ENCODE assay signal across 1 cellular context in genomic region chr20:46004813-46005505, GRCh38.
TF ChIP-seq lines count a peak whose summit lies in the region.

No MANE protein-coding gene starts in this region.

TF ChIP-seq in GM12878, 131 proteins besides CTCF, POLR2A, EP300 and RAD21 (continued from another document and continues in another):
- no peak for TF ChIP-seq ZNF592 (IDR thresholded peaks at IDR 0.05)
- TF ChIP-seq BRCA1 (IDR thresholded peaks at IDR 0.05; ENCODE audit: low read depth, low read length): no peak
- no peak for TF ChIP-seq ZNF274 (IDR thresholded peaks at IDR 0.05; ENCODE audit: insufficient read depth, insufficient read length)
- TF ChIP-seq EED (IDR thresholded peaks at IDR 0.05; ENCODE audit: low read depth): peak; percentile 86; the same call in 1 of the 2 replicates
- TF ChIP-seq KDM1A (IDR thresholded peaks at IDR 0.05; ENCODE audit: borderline replicate concordance): no peak
- no peak for TF ChIP-seq HDAC6 (IDR thresholded peaks at IDR 0.05; ENCODE audit: unreplicated experiment)
- no peak for TF ChIP-seq E2F8 (IDR thresholded peaks at IDR 0.05; ENCODE audit: low read depth, partially characterized antibody)
- TF ChIP-seq, protein P1, sequence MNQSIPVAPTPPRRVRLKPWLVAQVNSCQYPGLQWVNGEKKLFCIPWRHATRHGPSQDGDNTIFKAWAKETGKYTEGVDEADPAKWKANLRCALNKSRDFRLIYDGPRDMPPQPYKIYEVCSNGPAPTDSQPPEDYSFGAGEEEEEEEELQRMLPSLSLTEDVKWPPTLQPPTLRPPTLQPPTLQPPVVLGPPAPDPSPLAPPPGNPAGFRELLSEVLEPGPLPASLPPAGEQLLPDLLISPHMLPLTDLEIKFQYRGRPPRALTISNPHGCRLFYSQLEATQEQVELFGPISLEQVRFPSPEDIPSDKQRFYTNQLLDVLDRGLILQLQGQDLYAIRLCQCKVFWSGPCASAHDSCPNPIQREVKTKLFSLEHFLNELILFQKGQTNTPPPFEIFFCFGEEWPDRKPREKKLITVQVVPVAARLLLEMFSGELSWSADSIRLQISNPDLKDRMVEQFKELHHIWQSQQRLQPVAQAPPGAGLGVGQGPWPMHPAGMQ (IDR thresholded peaks at IDR 0.05; ENCODE audit: borderline replicate concordance): no peak
- no peak for TF ChIP-seq ZZZ3 (IDR thresholded peaks at IDR 0.05; ENCODE audit: control insufficient read depth, insufficient read length, low read depth)
- TF ChIP-seq CHD4 (IDR thresholded peaks at IDR 0.05): no peak
- no peak for TF ChIP-seq YBX1 (IDR thresholded peaks at IDR 0.05)
- no peak for TF ChIP-seq NR2C2 (IDR thresholded peaks at IDR 0.05; ENCODE audit: borderline replicate concordance, control insufficient read depth, insufficient read length, low read depth)
- no peak for TF ChIP-seq TARDBP (IDR thresholded peaks at IDR 0.05; ENCODE audit: borderline replicate concordance)
- TF ChIP-seq, protein P2, sequence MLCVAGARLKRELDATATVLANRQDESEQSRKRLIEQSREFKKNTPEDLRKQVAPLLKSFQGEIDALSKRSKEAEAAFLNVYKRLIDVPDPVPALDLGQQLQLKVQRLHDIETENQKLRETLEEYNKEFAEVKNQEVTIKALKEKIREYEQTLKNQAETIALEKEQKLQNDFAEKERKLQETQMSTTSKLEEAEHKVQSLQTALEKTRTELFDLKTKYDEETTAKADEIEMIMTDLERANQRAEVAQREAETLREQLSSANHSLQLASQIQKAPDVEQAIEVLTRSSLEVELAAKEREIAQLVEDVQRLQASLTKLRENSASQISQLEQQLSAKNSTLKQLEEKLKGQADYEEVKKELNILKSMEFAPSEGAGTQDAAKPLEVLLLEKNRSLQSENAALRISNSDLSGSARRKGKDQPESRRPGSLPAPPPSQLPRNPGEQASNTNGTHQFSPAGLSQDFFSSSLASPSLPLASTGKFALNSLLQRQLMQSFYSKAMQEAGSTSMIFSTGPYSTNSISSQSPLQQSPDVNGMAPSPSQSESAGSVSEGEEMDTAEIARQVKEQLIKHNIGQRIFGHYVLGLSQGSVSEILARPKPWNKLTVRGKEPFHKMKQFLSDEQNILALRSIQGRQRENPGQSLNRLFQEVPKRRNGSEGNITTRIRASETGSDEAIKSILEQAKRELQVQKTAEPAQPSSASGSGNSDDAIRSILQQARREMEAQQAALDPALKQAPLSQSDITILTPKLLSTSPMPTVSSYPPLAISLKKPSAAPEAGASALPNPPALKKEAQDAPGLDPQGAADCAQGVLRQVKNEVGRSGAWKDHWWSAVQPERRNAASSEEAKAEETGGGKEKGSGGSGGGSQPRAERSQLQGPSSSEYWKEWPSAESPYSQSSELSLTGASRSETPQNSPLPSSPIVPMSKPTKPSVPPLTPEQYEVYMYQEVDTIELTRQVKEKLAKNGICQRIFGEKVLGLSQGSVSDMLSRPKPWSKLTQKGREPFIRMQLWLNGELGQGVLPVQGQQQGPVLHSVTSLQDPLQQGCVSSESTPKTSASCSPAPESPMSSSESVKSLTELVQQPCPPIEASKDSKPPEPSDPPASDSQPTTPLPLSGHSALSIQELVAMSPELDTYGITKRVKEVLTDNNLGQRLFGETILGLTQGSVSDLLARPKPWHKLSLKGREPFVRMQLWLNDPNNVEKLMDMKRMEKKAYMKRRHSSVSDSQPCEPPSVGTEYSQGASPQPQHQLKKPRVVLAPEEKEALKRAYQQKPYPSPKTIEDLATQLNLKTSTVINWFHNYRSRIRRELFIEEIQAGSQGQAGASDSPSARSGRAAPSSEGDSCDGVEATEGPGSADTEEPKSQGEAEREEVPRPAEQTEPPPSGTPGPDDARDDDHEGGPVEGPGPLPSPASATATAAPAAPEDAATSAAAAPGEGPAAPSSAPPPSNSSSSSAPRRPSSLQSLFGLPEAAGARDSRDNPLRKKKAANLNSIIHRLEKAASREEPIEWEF (IDR thresholded peaks at IDR 0.05; ENCODE audit: insufficient replicate concordance, low read depth, low read length): no peak
- TF ChIP-seq, protein P3, sequence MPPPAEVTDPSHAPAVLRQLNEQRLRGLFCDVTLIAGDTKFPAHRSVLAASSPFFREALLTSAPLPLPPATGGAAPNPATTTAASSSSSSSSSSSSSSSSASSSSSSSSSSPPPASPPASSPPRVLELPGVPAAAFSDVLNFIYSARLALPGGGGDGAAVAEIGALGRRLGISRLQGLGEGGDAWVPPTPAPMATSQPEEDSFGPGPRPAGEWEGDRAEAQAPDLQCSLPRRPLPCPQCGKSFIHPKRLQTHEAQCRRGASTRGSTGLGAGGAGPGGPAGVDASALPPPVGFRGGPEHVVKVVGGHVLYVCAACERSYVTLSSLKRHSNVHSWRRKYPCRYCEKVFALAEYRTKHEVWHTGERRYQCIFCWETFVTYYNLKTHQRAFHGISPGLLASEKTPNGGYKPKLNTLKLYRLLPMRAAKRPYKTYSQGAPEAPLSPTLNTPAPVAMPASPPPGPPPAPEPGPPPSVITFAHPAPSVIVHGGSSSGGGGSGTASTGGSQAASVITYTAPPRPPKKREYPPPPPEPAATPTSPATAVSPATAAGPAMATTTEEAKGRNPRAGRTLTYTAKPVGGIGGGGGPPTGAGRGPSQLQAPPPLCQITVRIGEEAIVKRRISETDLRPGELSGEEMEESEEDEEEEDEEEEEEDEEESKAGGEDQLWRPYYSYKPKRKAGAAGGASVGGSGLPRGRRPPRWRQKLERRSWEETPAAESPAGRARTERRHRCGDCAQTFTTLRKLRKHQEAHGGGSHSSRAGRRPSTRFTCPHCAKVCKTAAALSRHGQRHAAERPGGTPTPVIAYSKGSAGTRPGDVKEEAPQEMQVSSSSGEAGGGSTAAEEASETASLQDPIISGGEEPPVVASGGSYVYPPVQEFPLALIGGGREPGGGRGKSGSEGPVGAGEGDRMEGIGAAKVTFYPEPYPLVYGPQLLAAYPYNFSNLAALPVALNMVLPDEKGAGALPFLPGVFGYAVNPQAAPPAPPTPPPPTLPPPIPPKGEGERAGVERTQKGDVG (CRISPR knock-in tag; IDR thresholded peaks at IDR 0.05): no peak
- TF ChIP-seq, protein P4, sequence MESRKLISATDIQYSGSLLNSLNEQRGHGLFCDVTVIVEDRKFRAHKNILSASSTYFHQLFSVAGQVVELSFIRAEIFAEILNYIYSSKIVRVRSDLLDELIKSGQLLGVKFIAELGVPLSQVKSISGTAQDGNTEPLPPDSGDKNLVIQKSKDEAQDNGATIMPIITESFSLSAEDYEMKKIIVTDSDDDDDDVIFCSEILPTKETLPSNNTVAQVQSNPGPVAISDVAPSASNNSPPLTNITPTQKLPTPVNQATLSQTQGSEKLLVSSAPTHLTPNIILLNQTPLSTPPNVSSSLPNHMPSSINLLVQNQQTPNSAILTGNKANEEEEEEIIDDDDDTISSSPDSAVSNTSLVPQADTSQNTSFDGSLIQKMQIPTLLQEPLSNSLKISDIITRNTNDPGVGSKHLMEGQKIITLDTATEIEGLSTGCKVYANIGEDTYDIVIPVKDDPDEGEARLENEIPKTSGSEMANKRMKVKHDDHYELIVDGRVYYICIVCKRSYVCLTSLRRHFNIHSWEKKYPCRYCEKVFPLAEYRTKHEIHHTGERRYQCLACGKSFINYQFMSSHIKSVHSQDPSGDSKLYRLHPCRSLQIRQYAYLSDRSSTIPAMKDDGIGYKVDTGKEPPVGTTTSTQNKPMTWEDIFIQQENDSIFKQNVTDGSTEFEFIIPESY (IDR thresholded peaks at IDR 0.05): no peak
- no peak for TF ChIP-seq JUNB (IDR thresholded peaks at IDR 0.05)
- TF ChIP-seq SUPT20H (IDR thresholded peaks at IDR 0.05; ENCODE audit: borderline replicate concordance, control insufficient read depth, low read depth, low read length): no peak
- TF ChIP-seq STAT1 (conservative IDR thresholded peaks at IDR 0.05): no peak
- TF ChIP-seq EGR1 (IDR thresholded peaks at IDR 0.05; ENCODE audit: borderline replicate concordance in 1 of 2, low read depth in 2 of 2, low read length in 2 of 2): no peak
- no peak for TF ChIP-seq ZNF687 (IDR thresholded peaks at IDR 0.05)
- no peak for TF ChIP-seq SMARCA5 (IDR thresholded peaks at IDR 0.05)
- no peak for TF ChIP-seq MLLT1 (IDR thresholded peaks at IDR 0.05)
- TF ChIP-seq USF2 (IDR thresholded peaks at IDR 0.05; ENCODE audit: borderline replicate concordance, low read depth, low read length): no peak
- TF ChIP-seq ASH2L (IDR thresholded peaks at IDR 0.05; ENCODE audit: borderline replicate concordance, low read depth): no peak
- TF ChIP-seq ZNF207 (IDR thresholded peaks at IDR 0.05; ENCODE audit: borderline replicate concordance): no peak
